34 cellular contexts compared by ENCODE assay signal in the genomic region with DNA sequence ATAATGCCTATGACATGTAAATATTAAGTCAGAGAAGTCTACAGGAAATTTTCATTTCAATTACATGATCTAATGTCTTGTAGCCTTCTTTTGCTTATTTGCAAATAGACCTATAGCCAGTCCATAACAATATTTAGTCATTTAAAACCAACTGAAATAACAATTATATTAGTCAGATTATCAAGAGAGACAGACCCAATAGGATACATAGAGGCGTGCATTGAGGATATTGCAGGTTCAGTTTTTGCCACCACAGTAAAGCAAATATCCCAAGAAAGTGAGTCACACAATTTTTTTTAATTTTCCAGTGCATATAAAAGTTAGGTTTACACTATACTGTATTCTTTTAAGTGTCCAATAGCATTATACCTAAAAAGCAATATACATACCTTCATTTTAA.
"Had no signal": no experiment of that assay in that cellular context is flagged by ENCODE, and none has a peak within 500 bp of the region (broad histone marks: within the 10 kb centered on the region; RNA-seq: fewer than 3 reads in every experiment).

No MANE protein-coding gene starts in this region.

- H3K36me3 Mint-ChIP-seq: activated CD4-positive, alpha-beta memory T cell treated with anti-CD3 and anti-CD28 coated beads for 36 hours; activated naive CD4-positive, alpha-beta T cell treated with anti-CD3 and anti-CD28 coated beads, Interleukin-2, amount 50 U/mL, for 72 hours; activated naive CD8-positive, alpha-beta T cell treated with anti-CD3 and anti-CD28 coated beads for 36 hours; T-cell had no signal

- H3K36me3 ChIP-seq: adrenal gland, brain microvascular endothelial cell, breast epithelium, cardiac muscle cell had no signal

- ATAC-seq: activated CD8-positive, alpha-beta T cell treated with anti-CD3 and anti-CD28 coated beads for 36 hours; activated naive CD4-positive, alpha-beta T cell treated with anti-CD3 and anti-CD28 coated beads, Interleukin-2, amount 50 U/mL, for 72 hours; activated T-helper 17 cell treated with anti-CD3 and anti-CD28 coated beads, Interleukin-2, amount 50 U/mL, for 72 hours; body of pancreas; T-cell; T-helper 17 cell had no signal

- H3K4me3 ChIP-seq: adrenal gland, body of pancreas, breast epithelium, cardiac muscle cell had no signal

- DNase-seq: activated B cell treated with CpG ODN at 0.5 μM for 24 hours; activated CD4-positive, alpha-beta memory T cell treated with anti-CD3 and anti-CD28 coated beads for 36 hours; activated CD4-positive, alpha-beta T cell treated with anti-CD3 and anti-CD28 coated beads for 4 hours; activated CD4-positive, alpha-beta T cell treated with anti-CD3 and anti-CD28 coated beads, Interleukin-2, amount 10 ng/mL, durations not matched to agents 24 days and 14 days; activated CD4-positive, alpha-beta T cell treated with anti-CD3 and anti-CD28 coated beads, Interleukin-2, amount 50 U/mL, for 1 hour; activated CD4-positive, alpha-beta T cell treated with anti-CD3 and anti-CD28 coated beads, Interleukin-2, amount 50 U/mL, for 4 hours; activated CD4-positive, CD25-positive, alpha-beta regulatory T cell treated with anti-CD3 and anti-CD28 coated beads, Interleukin-2, amount 50 U/mL, for 72 hours; activated CD8-positive, alpha-beta memory T cell treated with anti-CD3 and anti-CD28 coated beads, Interleukin-2, amount 50 U/mL, for 4 hours; activated CD8-positive, alpha-beta T cell treated with anti-CD3 and anti-CD28 coated beads for 36 hours; activated effector memory CD4-positive, alpha-beta T cell treated with anti-CD3 and anti-CD28 coated beads, Interleukin-2, amount 50 U/mL, for 16 hours; activated gamma-delta T cell treated with Interleukin-2 at 50 U/mL for 16 hours; activated naive CD4-positive, alpha-beta T cell; activated naive CD4-positive, alpha-beta T cell treated with anti-CD3 and anti-CD28 coated beads for 36 hours; activated naive CD4-positive, alpha-beta T cell treated with anti-CD3 and anti-CD28 coated beads, Interleukin-2, amount 50 U/mL, for 16 hours; activated naive CD8-positive, alpha-beta T cell treated with anti-CD3 and anti-CD28 coated beads for 36 hours; activated T-cell treated with anti-CD3 and anti-CD28 coated beads for 4 hours; activated T-cell treated with anti-CD3 and anti-CD28 coated beads, Interleukin-2, amount 50 U/mL, for 24 hours; activated T-cell treated with anti-CD3 and anti-CD28 coated beads, Interleukin-2, amount 50 U/mL, for 48 hours; adrenal gland; amniotic stem cell; aorta; body of pancreas; brain microvascular endothelial cell; caudate nucleus; cerebellar nuclear complex; T-cell; T-helper 17 cell had no signal

- FAIRE-seq: astrocyte had no signal

- H3K4me3 Mint-ChIP-seq: activated B cell treated with CpG ODN at 0.5 μM for 24 hours; activated CD4-positive, alpha-beta memory T cell treated with anti-CD3 and anti-CD28 coated beads for 36 hours; activated CD4-positive, alpha-beta T cell treated with anti-CD3 and anti-CD28 coated beads, Interleukin-2, amount 10 ng/mL, durations not matched to agents 24 days and 14 days; activated CD8-positive, alpha-beta T cell treated with anti-CD3 and anti-CD28 coated beads for 36 hours; activated naive CD4-positive, alpha-beta T cell treated with anti-CD3 and anti-CD28 coated beads for 36 hours; activated naive CD8-positive, alpha-beta T cell treated with anti-CD3 and anti-CD28 coated beads for 36 hours; activated T-cell treated with anti-CD3 and anti-CD28 coated beads, Interleukin-2, amount 50 U/mL, for 24 hours; activated T-helper 1 cell treated with anti-CD3 and anti-CD28 coated beads, Interleukin-12 subunit alpha, Interleukin-12 subunit beta, Interleukin-2, Interleukin-4 antibody, amounts not matched to agents 30 ng/mL and 10 ng/mL and 1 ng/mL, durations not matched to agents 14 hours and 24 hours and 36 hours; activated T-helper 17 cell treated with anti-CD3 and anti-CD28 coated beads, Interleukin-2, amount 50 U/mL, for 72 hours; central memory CD8-positive, alpha-beta T cell; T-cell; T-helper 17 cell had no signal

- H3K27ac Mint-ChIP-seq: activated B cell treated with CpG ODN at 0.5 μM for 24 hours; activated CD4-positive, alpha-beta memory T cell treated with anti-CD3 and anti-CD28 coated beads for 36 hours; activated CD4-positive, alpha-beta T cell treated with anti-CD3 and anti-CD28 coated beads, Interleukin-2, amount 10 ng/mL, durations not matched to agents 24 days and 14 days; activated CD8-positive, alpha-beta T cell treated with anti-CD3 and anti-CD28 coated beads for 36 hours; activated naive CD4-positive, alpha-beta T cell treated with anti-CD3 and anti-CD28 coated beads for 36 hours; activated naive CD4-positive, alpha-beta T cell treated with anti-CD3 and anti-CD28 coated beads, Interleukin-2, amount 50 U/mL, for 72 hours; activated naive CD8-positive, alpha-beta T cell treated with anti-CD3 and anti-CD28 coated beads for 36 hours; activated T-cell treated with anti-CD3 and anti-CD28 coated beads, Interleukin-2, amount 50 U/mL, for 24 hours; activated T-helper 1 cell treated with anti-CD3 and anti-CD28 coated beads, Interleukin-12 subunit alpha, Interleukin-12 subunit beta, Interleukin-2, Interleukin-4 antibody, amounts not matched to agents 30 ng/mL and 10 ng/mL and 1 ng/mL, durations not matched to agents 14 hours and 24 hours and 36 hours; activated T-helper 17 cell treated with anti-CD3 and anti-CD28 coated beads, Interleukin-2, amount 50 U/mL, for 72 hours; T-cell; T-helper 17 cell had no signal

- H3K4me1 Mint-ChIP-seq: activated B cell treated with CpG ODN at 0.5 μM for 24 hours; activated CD4-positive, alpha-beta T cell treated with anti-CD3 and anti-CD28 coated beads, Interleukin-2, amount 10 ng/mL, durations not matched to agents 24 days and 14 days; activated naive CD8-positive, alpha-beta T cell treated with anti-CD3 and anti-CD28 coated beads for 36 hours; activated T-helper 17 cell treated with anti-CD3 and anti-CD28 coated beads, Interleukin-2, amount 50 U/mL, for 72 hours; central memory CD8-positive, alpha-beta T cell; T-cell; T-helper 17 cell had no signal

- H3K9me3 Mint-ChIP-seq: activated CD4-positive, alpha-beta memory T cell treated with anti-CD3 and anti-CD28 coated beads for 36 hours; activated CD4-positive, alpha-beta T cell treated with anti-CD3 and anti-CD28 coated beads, Interleukin-2, amount 10 ng/mL, durations not matched to agents 24 days and 14 days; activated naive CD4-positive, alpha-beta T cell treated with anti-CD3 and anti-CD28 coated beads for 36 hours; activated naive CD8-positive, alpha-beta T cell treated with anti-CD3 and anti-CD28 coated beads for 36 hours; activated T-helper 1 cell treated with anti-CD3 and anti-CD28 coated beads, Interleukin-12 subunit alpha, Interleukin-12 subunit beta, Interleukin-2, Interleukin-4 antibody, amounts not matched to agents 30 ng/mL and 10 ng/mL and 1 ng/mL, durations not matched to agents 14 hours and 24 hours and 36 hours; activated T-helper 17 cell treated with anti-CD3 and anti-CD28 coated beads, Interleukin-2, amount 50 U/mL, for 72 hours had no signal

- H3K27me3 Mint-ChIP-seq: activated B cell treated with CpG ODN at 0.5 μM for 24 hours; activated CD4-positive, alpha-beta memory T cell treated with anti-CD3 and anti-CD28 coated beads for 36 hours; activated CD4-positive, alpha-beta T cell treated with anti-CD3 and anti-CD28 coated beads, Interleukin-2, amount 10 ng/mL, durations not matched to agents 24 days and 14 days; activated CD8-positive, alpha-beta T cell treated with anti-CD3 and anti-CD28 coated beads for 36 hours; activated naive CD8-positive, alpha-beta T cell treated with anti-CD3 and anti-CD28 coated beads for 36 hours; activated T-cell treated with anti-CD3 and anti-CD28 coated beads, Interleukin-2, amount 50 U/mL, for 24 hours; activated T-helper 17 cell treated with anti-CD3 and anti-CD28 coated beads, Interleukin-2, amount 50 U/mL, for 72 hours; central memory CD8-positive, alpha-beta T cell; T-cell; T-helper 17 cell had no signal

- H3K27me3 ChIP-seq: adrenal gland, body of pancreas, brain microvascular endothelial cell, breast epithelium, cardiac muscle cell had no signal
